23 cellular contexts compared by ENCODE assay signal in genomic region chr13:90402102-90402501, GRCh38.
DNase-seq lines count a peak whose midpoint lies in the region; FAIRE-seq and TF ChIP-seq lines count a peak whose summit lies in the region.
"Had no signal": no experiment of that assay in that cellular context is flagged by ENCODE, and none has a peak within 500 bp of the region (broad histone marks: within the 10 kb centered on the region; RNA-seq: fewer than 3 reads in every experiment).

No MANE protein-coding gene starts in this region.

- no peaks in the 10 kb centered on the region for H3K27me3 ChIP-seq in GM23248 (replicated peaks; ENCODE audit: insufficient read depth)
- H3K27me3 ChIP-seq: BLaER1 treated with 17β-estradiol and CSF1 and Interleukin-3, amounts not matched to agents 10 nM and 100 nM had no signal

- in situ Hi-C loops in GM23248 (cut with MboI), result no loop called here

- no peak overlapping the region for H3K4me2 ChIP-seq in GM23248 (ENCODE audit: unreplicated experiment)
- H3K4me2 ChIP-seq: A549; BLaER1 treated with 17β-estradiol and CSF1 and Interleukin-3, amounts not matched to agents 10 nM and 100 nM had no signal

- no peak overlapping the region for H3K9ac ChIP-seq in GM23248
- H3K9ac ChIP-seq: BLaER1 treated with 17β-estradiol and CSF1 and Interleukin-3, amounts not matched to agents 10 nM and 100 nM had no signal

- 66 to 76% methylated on average over 1 of the region's 1 CpG for WGBS in GM23248 (ENCODE audit: low coverage in 1 of 2, low lambda C conversion rate in 2 of 2, missing lambda C conversion rate in 2 of 2), 2 experiments

- H3K4me1 ChIP-seq in GM23248 (ENCODE audit: insufficient read depth), result peaks cover 5% of the 10 kb centered on the region; the same call in 1 of the 2 replicates
- H3K4me1 ChIP-seq: A549; BLaER1 treated with 17β-estradiol and CSF1 and Interleukin-3, amounts not matched to agents 10 nM and 100 nM; Caco-2 had no signal

- no peak overlapping the region for H3K27ac ChIP-seq in GM23248
- H3K27ac ChIP-seq: A549; BLaER1 treated with 17β-estradiol and CSF1 and Interleukin-3, amounts not matched to agents 10 nM and 100 nM; C4-2B had no signal

- no peak overlapping the region for H3K4me3 ChIP-seq in GM23248
- H3K4me3 ChIP-seq: A549; BLaER1 treated with 17β-estradiol and CSF1 and Interleukin-3, amounts not matched to agents 10 nM and 100 nM; GM12878 had no signal

- H3K9me3 ChIP-seq in GM23248 (ENCODE audit: low read depth), result no peaks in the 10 kb centered on the region
- H3K9me3 ChIP-seq: A549, Caco-2 had no signal

- no peak for DNase-seq in D721Med (ENCODE audit: insufficient read length, low spot score)
- DNase-seq in GM23248, result no peak
- no peak for DNase-seq in GM03348 (ENCODE audit: low spot score)
- no peak for DNase-seq in NCI-H1048 (lab: John Stamatoyannopoulos, UW)
- DNase-seq in hypothalamus (lab: John Stamatoyannopoulos, UW), result no peak
- DNase-seq: AML-193; Caco-2; Calu3; CD4-positive, alpha-beta T cell; CD8-positive, alpha-beta T cell; DMS 273 treated with DMSO at 0.1 percent for 48 hours; DMS153; DMS53; DMS79; DND-41; EL; GF-D8 had no signal

- peak; percentile 16 for FAIRE-seq in D721Med (lab: Jason Lieb, UNC)
- FAIRE-seq: A549, GM12878, GM12892, GM18507 had no signal

- no peaks in the 10 kb centered on the region for H4K20me1 ChIP-seq in GM23248 (ENCODE audit: insufficient read depth)
- H4K20me1 ChIP-seq: BLaER1 treated with 17β-estradiol and CSF1 and Interleukin-3, amounts not matched to agents 10 nM and 100 nM had no signal

- no peaks in the 10 kb centered on the region for H3F3A ChIP-seq in GM23248 (ENCODE audit: insufficient read depth)

- no peak for TF ChIP-seq CTCF in D721Med (IDR thresholded peaks at IDR 0.05; ENCODE audit: insufficient read depth, missing control alignments)

- no peaks in the 10 kb centered on the region for H3K79me2 ChIP-seq in GM23248 (ENCODE audit: insufficient read depth)

- H2AFZ ChIP-seq in GM23248, result 0 out of 2 replicates have a peak overlapping the region, but pooled peaks have one; percentile 1

- no peaks in the 10 kb centered on the region for H3K36me3 ChIP-seq in GM23248 (ENCODE audit: low read depth)
- H3K36me3 ChIP-seq: BLaER1 treated with 17β-estradiol and CSF1 and Interleukin-3, amounts not matched to agents 10 nM and 100 nM had no signal

- no peaks in the 10 kb centered on the region for H3K9me2 ChIP-seq in GM23248 (ENCODE audit: insufficient read depth)
